ENCODE assay signal across 10 cellular contexts in the genomic region with DNA sequence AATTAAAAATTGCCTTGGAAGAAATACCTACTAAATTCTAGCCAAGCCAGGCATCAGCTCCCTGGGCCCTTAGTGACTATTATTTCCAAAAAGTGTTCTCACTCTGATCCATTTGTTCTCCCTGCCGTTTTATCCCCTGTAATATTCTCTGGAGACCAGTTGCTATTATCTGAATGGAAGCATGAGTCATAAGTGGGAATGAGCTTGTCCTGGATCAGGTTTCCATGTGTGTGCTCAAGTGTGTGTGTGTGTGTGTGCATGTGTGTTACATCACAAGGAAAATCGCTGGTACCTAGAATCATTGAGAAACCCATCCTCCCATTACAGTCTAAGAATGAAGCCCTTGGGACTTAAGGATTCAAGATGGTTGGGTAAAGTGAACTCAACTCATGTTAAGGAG.
DNase-seq lines count a peak whose midpoint lies in the region; ATAC-seq and TF ChIP-seq lines count a peak whose summit lies in the region.
"Had no signal": no experiment of that assay in that cellular context is flagged by ENCODE, and none has a peak within 500 bp of the region (broad histone marks: within the 10 kb centered on the region; RNA-seq: fewer than 3 reads in every experiment).

No MANE protein-coding gene starts in this region.

- H3K36me3 ChIP-seq in GM23248 (ENCODE audit: low read depth) = no peaks in the 10 kb centered on the region
- no peaks in the 10 kb centered on the region for H3K36me3 ChIP-seq in brain microvascular endothelial cell (replicated peaks)
- H3K36me3 ChIP-seq in neutrophil = no peaks in the 10 kb centered on the region
- no peaks in the 10 kb centered on the region for H3K36me3 ChIP-seq in Peyer's patch

- H2AFZ ChIP-seq in GM23248 = no peak overlapping the region
- H2AFZ ChIP-seq: GM23338 had no signal

- H3K27me3 Mint-ChIP-seq in activated T-cell treated with anti-CD3 and anti-CD28 coated beads, Interleukin-2, amount 50 U/mL, for 4 hours (ENCODE audit: low read depth) = no peaks in the 10 kb centered on the region

- H3K4me1 ChIP-seq in GM23248 (ENCODE audit: insufficient read depth) (no peaks in the 10 kb centered on the region; the same call in 1 of the 2 replicates), neutrophil (ENCODE audit: control insufficient read depth in 1 of 2, insufficient read depth in 1 of 2, low read depth in 1 of 2, low read length in 1 of 2) (peaks cover 20 to 21% of the 10 kb centered on the region in 2 experiments), Peyer's patch (no peaks in the 10 kb centered on the region)

- no peak overlapping the region for H3K4me3 ChIP-seq in GM23248
- no peak overlapping the region for H3K4me3 ChIP-seq in brain microvascular endothelial cell (ENCODE audit: low read depth, low read length)
- no peak overlapping the region for H3K4me3 ChIP-seq in neutrophil (ENCODE audit: low read depth in 1 of 2, low read length in 1 of 2)
- H3K4me3 ChIP-seq in Peyer's patch = no peak overlapping the region
- H3K4me3 ChIP-seq: coronary artery, GM23338 had no signal

- WGBS in GM23248 (ENCODE audit: low coverage in 1 of 2, low lambda C conversion rate in 2 of 2, missing lambda C conversion rate in 2 of 2), 2 experiments = 17 to 25% methylated on average over 2 of the region's 2 CpGs

- no peaks in the 10 kb centered on the region for H3K9me3 Mint-ChIP-seq in activated T-cell treated with anti-CD3 and anti-CD28 coated beads, Interleukin-2, amount 50 U/mL, for 4 hours
- H3K9me3 Mint-ChIP-seq: GM23338 had no signal

- TF ChIP-seq POLR2A in Peyer's patch (IDR thresholded peaks at IDR 0.05) = no peak

- in situ Hi-C loops in GM23248 (cut with MboI) (no loop called here), brain microvascular endothelial cell (cut with HindIII; ENCODE audit: low pct_ligation_motif_present, low sequenced_read_pairs) (no loop called here)

- peaks cover 27% of the 10 kb centered on the region for H3K4me1 Mint-ChIP-seq in activated T-cell treated with anti-CD3 and anti-CD28 coated beads, Interleukin-2, amount 50 U/mL, for 4 hours (ENCODE audit: low read depth)

- H3K27ac ChIP-seq in GM23248 = no peak overlapping the region
- no peak overlapping the region for H3K27ac ChIP-seq in brain microvascular endothelial cell
- H3K27ac ChIP-seq in neutrophil = peak overlapping the region; percentile 51
- H3K27ac ChIP-seq in Peyer's patch = no peak overlapping the region

- no peaks in the 10 kb centered on the region for H4K20me1 ChIP-seq in GM23248 (ENCODE audit: insufficient read depth)

- no peak for TF ChIP-seq CTCF in brain microvascular endothelial cell (IDR thresholded peaks at IDR 0.05; ENCODE audit: low read depth, low read length, missing control alignments)
- no peak for TF ChIP-seq CTCF in neutrophil (IDR thresholded peaks at IDR 0.05)
- TF ChIP-seq CTCF in Peyer's patch (IDR thresholded peaks at IDR 0.05) = no peak

- no peaks in the 10 kb centered on the region for H3K79me2 ChIP-seq in GM23248 (ENCODE audit: insufficient read depth)

- no peak overlapping the region for H3K9ac ChIP-seq in GM23248

- H3K4me2 ChIP-seq in GM23248 (ENCODE audit: unreplicated experiment) = no peak overlapping the region
- H3K4me2 ChIP-seq: GM23338 had no signal

- peak; percentile 30 for DNase-seq in GM23248
- DNase-seq in NCI-H2171 (lab: John Stamatoyannopoulos, UW) = peak; percentile 85
- peak; percentile 68 for DNase-seq in brain microvascular endothelial cell
- DNase-seq in activated T-cell treated with anti-CD3 and anti-CD28 coated beads, Interleukin-2, amount 50 U/mL, for 4 hours = no peak
- no peak for DNase-seq in Peyer's patch
- DNase-seq in activated CD4-positive, alpha-beta T cell treated with anti-CD3 and anti-CD28 coated beads, Interleukin-2, amount 50 U/mL, for 1 hour = no peak
- no peak for DNase-seq in MV-4-11 (lab: John Stamatoyannopoulos, UW)

- H3K27me3 ChIP-seq in GM23248 (replicated peaks; ENCODE audit: insufficient read depth) (0 out of 2 replicates have a peak, but pooled peaks cover 10% of the 10 kb centered on the region), brain microvascular endothelial cell (replicated peaks) (no peaks in the 10 kb centered on the region), neutrophil (no peaks in the 10 kb centered on the region), Peyer's patch (no peaks in the 10 kb centered on the region)

- ATAC-seq in activated T-cell treated with anti-CD3 and anti-CD28 coated beads, Interleukin-2, amount 50 U/mL, for 4 hours = no peak
- ATAC-seq: GM23338 had no signal

- no peaks in the 10 kb centered on the region for H3K36me3 Mint-ChIP-seq in activated T-cell treated with anti-CD3 and anti-CD28 coated beads, Interleukin-2, amount 50 U/mL, for 4 hours (ENCODE audit: insufficient read depth)

- no peaks in the 10 kb centered on the region for H3K9me3 ChIP-seq in GM23248 (ENCODE audit: low read depth)
- no peaks in the 10 kb centered on the region for H3K9me3 ChIP-seq in neutrophil
- no peaks in the 10 kb centered on the region for H3K9me3 ChIP-seq in Peyer's patch

- H3F3A ChIP-seq in GM23248 (ENCODE audit: insufficient read depth) = peaks cover 6% of the 10 kb centered on the region

- no peak overlapping the region for H3K4me3 Mint-ChIP-seq in activated T-cell treated with anti-CD3 and anti-CD28 coated beads, Interleukin-2, amount 50 U/mL, for 4 hours
- H3K4me3 Mint-ChIP-seq: GM23338 had no signal

- H3K9me2 ChIP-seq in GM23248 (ENCODE audit: insufficient read depth) = no peaks in the 10 kb centered on the region

Comparison
In these comparisons a context has a peak if more than half of its experiments do, and no peak if none do; other contexts are left out.
1. DNase-seq: peak in GM23248 (single experiment), NCI-H2171 (single experiment) and brain microvascular endothelial cell (single experiment); none in activated T-cell treated with anti-CD3 and anti-CD28 coated beads, Interleukin-2, amount 50 U/mL, for 4 hours (single experiment), Peyer's patch (0 of 3), activated CD4-positive, alpha-beta T cell treated with anti-CD3 and anti-CD28 coated beads, Interleukin-2, amount 50 U/mL, for 1 hour (single experiment) and MV-4-11 (single experiment).